In the genomic region with DNA sequence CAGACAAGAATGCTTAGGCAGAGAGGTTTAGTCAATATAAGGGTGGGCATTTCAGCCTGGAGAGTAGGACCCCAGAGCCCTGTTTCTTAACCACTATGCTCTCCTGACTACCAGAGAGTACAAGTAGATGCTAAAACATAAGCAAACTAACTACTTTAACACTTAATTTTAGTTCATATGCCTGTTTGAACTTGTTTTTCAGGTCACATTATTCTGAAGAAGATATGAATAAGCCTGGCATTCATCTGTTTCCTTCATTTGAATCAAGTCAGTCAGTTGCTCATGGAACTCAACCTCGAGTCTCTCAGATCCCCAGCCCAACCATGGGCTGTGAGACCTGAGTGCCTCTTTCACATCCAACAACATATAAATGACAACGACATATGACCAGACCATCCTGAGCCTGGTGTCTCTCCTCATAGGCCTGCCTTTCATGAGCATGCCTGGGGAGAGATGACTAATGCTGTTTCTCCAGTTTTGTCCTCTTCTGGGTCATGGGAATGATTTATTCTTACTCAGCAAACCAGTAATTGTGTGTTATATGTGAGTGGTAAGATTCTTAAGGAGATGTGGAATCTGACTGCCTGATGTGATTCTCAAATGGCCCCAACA, we compare ENCODE assay signal across 1 cellular context.
TF ChIP-seq lines count a peak whose summit lies in the region.

No MANE protein-coding gene starts in this region.

TF ChIP-seq in K562, 482 proteins besides CTCF, POLR2A, EP300 and RAD21 (continued from another document):
- TF ChIP-seq, protein P1, sequence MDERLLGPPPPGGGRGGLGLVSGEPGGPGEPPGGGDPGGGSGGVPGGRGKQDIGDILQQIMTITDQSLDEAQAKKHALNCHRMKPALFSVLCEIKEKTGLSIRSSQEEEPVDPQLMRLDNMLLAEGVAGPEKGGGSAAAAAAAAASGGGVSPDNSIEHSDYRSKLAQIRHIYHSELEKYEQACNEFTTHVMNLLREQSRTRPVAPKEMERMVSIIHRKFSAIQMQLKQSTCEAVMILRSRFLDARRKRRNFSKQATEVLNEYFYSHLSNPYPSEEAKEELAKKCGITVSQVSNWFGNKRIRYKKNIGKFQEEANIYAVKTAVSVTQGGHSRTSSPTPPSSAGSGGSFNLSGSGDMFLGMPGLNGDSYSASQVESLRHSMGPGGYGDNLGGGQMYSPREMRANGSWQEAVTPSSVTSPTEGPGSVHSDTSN (CRISPR knock-in tag; IDR thresholded peaks at IDR 0.05; ENCODE audit: low read depth): no peak
- TF ChIP-seq, protein P1 (tag; conservative IDR thresholded peaks at IDR 0.05; ENCODE audit: low read depth): peak; percentile 19; the same call in 1 of the 2 replicates
- TF ChIP-seq MEIS2 (IDR thresholded peaks at IDR 0.05; ENCODE audit: partially characterized antibody): peak; percentile 59
- peak; percentile 81 for TF ChIP-seq FOSL1 (tag; conservative IDR thresholded peaks at IDR 0.05)
- TF ChIP-seq YY1 (IDR thresholded peaks at IDR 0.05; ENCODE audit: borderline replicate concordance in 1 of 3, control insufficient read depth in 1 of 3, extremely low read depth in 1 of 3, insufficient read depth in 3 of 3, insufficient read length in 1 of 3, insufficient replicate concordance in 2 of 3, low read depth in 1 of 3, low read length in 2 of 3): no peak
- TF ChIP-seq, protein P2, sequence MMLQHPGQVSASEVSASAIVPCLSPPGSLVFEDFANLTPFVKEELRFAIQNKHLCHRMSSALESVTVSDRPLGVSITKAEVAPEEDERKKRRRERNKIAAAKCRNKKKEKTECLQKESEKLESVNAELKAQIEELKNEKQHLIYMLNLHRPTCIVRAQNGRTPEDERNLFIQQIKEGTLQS (IDR thresholded peaks at IDR 0.05): peak; percentile 48; the same call in 1 of the 2 replicates
- TF ChIP-seq, protein P2 (CRISPR knock-in tag; conservative IDR thresholded peaks at IDR 0.05): no peak
- TF ChIP-seq C11orf30 (IDR thresholded peaks at IDR 0.05; ENCODE audit: low read depth): peak; percentile 66
- TF ChIP-seq, protein P3, sequence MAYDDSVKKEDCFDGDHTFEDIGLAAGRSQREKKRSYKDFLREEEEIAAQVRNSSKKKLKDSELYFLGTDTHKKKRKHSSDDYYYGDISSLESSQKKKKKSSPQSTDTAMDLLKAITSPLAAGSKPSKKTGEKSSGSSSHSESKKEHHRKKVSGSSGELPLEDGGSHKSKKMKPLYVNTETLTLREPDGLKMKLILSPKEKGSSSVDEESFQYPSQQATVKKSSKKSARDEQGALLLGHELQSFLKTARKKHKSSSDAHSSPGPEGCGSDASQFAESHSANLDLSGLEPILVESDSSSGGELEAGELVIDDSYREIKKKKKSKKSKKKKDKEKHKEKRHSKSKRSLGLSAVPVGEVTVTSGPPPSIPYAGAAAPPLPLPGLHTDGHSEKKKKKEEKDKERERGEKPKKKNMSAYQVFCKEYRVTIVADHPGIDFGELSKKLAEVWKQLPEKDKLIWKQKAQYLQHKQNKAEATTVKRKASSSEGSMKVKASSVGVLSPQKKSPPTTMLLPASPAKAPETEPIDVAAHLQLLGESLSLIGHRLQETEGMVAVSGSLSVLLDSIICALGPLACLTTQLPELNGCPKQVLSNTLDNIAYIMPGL (CRISPR knock-in tag; IDR thresholded peaks at IDR 0.05): no peak
- TF ChIP-seq, protein P4, sequence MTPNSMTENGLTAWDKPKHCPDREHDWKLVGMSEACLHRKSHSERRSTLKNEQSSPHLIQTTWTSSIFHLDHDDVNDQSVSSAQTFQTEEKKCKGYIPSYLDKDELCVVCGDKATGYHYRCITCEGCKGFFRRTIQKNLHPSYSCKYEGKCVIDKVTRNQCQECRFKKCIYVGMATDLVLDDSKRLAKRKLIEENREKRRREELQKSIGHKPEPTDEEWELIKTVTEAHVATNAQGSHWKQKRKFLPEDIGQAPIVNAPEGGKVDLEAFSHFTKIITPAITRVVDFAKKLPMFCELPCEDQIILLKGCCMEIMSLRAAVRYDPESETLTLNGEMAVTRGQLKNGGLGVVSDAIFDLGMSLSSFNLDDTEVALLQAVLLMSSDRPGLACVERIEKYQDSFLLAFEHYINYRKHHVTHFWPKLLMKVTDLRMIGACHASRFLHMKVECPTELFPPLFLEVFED (CRISPR knock-in tag; conservative IDR thresholded peaks at IDR 0.05): no peak
- TF ChIP-seq NRF1 (conservative IDR thresholded peaks at IDR 0.05 in 1 of 2, IDR thresholded peaks at IDR 0.05 in 1 of 2): peak; percentile 71 to 72
